Comparison of ENCODE assay signal across 8 cellular contexts in the genomic region with DNA sequence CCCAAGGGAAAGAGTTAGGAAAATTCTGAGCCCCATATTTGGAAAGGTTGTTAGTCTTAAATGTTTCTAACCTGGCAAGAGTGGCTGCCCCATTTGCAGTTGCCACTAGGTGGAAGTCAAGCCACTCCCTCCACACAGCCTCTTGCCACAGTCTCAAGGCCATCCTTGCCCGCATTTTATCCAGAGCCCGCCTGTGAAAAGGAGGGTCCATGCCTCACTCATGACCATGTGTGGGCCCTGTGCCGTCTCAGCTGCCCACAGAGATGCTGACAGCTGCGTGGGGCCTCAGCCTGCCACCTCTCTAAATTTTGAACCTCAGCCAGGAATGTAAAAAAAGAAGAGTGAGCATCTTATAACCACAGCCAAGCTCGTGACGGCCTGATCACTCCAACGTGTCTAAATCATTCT.
DNase-seq lines count a peak whose midpoint lies in the region; TF ChIP-seq lines count a peak whose summit lies in the region.

No MANE protein-coding gene starts in this region.

- peak; percentile 33 for TF ChIP-seq RAD21 in SK-N-SH (IDR thresholded peaks at IDR 0.05; ENCODE audit: low read length)

- H3K9me3 Mint-ChIP-seq in activated naive CD4-positive, alpha-beta T cell treated with anti-CD3 and anti-CD28 coated beads for 36 hours: no peaks in the 10 kb centered on the region
- no peaks in the 10 kb centered on the region for H3K9me3 Mint-ChIP-seq in activated CD4-positive, alpha-beta T cell treated with anti-CD3 and anti-CD28 coated beads, Interleukin-2, amount 10 ng/mL, durations not matched to agents 24 days and 14 days

- DNase-seq in activated naive CD4-positive, alpha-beta T cell treated with anti-CD3 and anti-CD28 coated beads for 36 hours: peak; percentile 10
- DNase-seq in activated naive CD4-positive, alpha-beta T cell treated with anti-CD3 and anti-CD28 coated beads, Interleukin-2, amount 50 U/mL, for 16 hours: no peak
- DNase-seq in GM23248 (peak; percentile 73), HuH-7 (ENCODE audit: low spot score) (peak; percentile 27), SK-N-SH (peak; percentile 5), iPS DF 6.9 (ENCODE audit: low read depth, low spot score) (peak; percentile 33)
- no peak for DNase-seq in activated CD4-positive, alpha-beta T cell treated with anti-CD3 and anti-CD28 coated beads, Interleukin-2, amount 10 ng/mL, durations not matched to agents 24 days and 14 days
- DNase-seq in activated T-cell treated with anti-CD3 and anti-CD28 coated beads, Interleukin-2, amount 50 U/mL, for 1 hour: no peak

- H3K9me3 ChIP-seq in GM23248 (ENCODE audit: low read depth) (no peaks in the 10 kb centered on the region), SK-N-SH (no peaks in the 10 kb centered on the region), iPS DF 6.9 (ENCODE audit: control insufficient read depth, insufficient read depth, low read length) (no peaks in the 10 kb centered on the region)

- in situ Hi-C loops in GM23248 (cut with MboI): loop anchor here (10.0 kb wide), 1 partner anchor 91 kb away; no protein-coding TSS in a partner anchor

- no peak overlapping the region for H3K9ac ChIP-seq in GM23248
- H3K9ac ChIP-seq in SK-N-SH: no peak overlapping the region

- TF ChIP-seq EP300 in SK-N-SH (IDR thresholded peaks at IDR 0.05; ENCODE audit: borderline replicate concordance in 1 of 2, low read depth in 1 of 2, low read length in 1 of 2): no peak

- no peaks in the 10 kb centered on the region for H3K36me3 Mint-ChIP-seq in activated naive CD4-positive, alpha-beta T cell treated with anti-CD3 and anti-CD28 coated beads for 36 hours (ENCODE audit: low read depth)
- no peaks in the 10 kb centered on the region for H3K36me3 Mint-ChIP-seq in activated CD4-positive, alpha-beta T cell treated with anti-CD3 and anti-CD28 coated beads, Interleukin-2, amount 10 ng/mL, durations not matched to agents 24 days and 14 days (ENCODE audit: low read depth)

- no peaks in the 10 kb centered on the region for H3F3A ChIP-seq in GM23248 (ENCODE audit: insufficient read depth)
- no peaks in the 10 kb centered on the region for H3F3A ChIP-seq in SK-N-SH (replicated peaks; ENCODE audit: insufficient read depth)

- H3K27me3 ChIP-seq in GM23248 (replicated peaks; ENCODE audit: insufficient read depth) (no peaks in the 10 kb centered on the region), SK-N-SH (ENCODE audit: insufficient read depth) (no peaks in the 10 kb centered on the region), iPS DF 6.9 (ENCODE audit: control insufficient read depth, insufficient read depth, low read length) (no peaks in the 10 kb centered on the region)

- H3K4me2 ChIP-seq in GM23248 (ENCODE audit: unreplicated experiment) (no peak overlapping the region), SK-N-SH (no peak overlapping the region)

- H3K9me2 ChIP-seq in GM23248 (ENCODE audit: insufficient read depth): no peaks in the 10 kb centered on the region
- H3K9me2 ChIP-seq in SK-N-SH: no peaks in the 10 kb centered on the region

- H3K4me3 ChIP-seq in GM23248: no peak overlapping the region
- H3K4me3 ChIP-seq in SK-N-SH (ENCODE audit: low read depth in 2 of 2, low read length in 1 of 2): no peak overlapping the region; a peak in 1 of 4 replicates
- no peak overlapping the region for H3K4me3 ChIP-seq in iPS DF 6.9 (ENCODE audit: low read length)

- WGBS in GM23248 (ENCODE audit: low coverage in 1 of 2, low lambda C conversion rate in 2 of 2, missing lambda C conversion rate in 2 of 2), 2 experiments: 35 to 41% methylated on average over 7 of the region's 7 CpGs
- 0% methylated on average over 6 of the region's 7 CpGs for WGBS in SK-N-SH (ENCODE audit: low lambda C conversion rate)
- no CpG with 5 or more reads among the region's 7 CpGs for WGBS in iPS DF 6.9 (ENCODE audit: insufficient coverage, insufficient read length)

- no peak overlapping the region for H3K4me3 Mint-ChIP-seq in activated naive CD4-positive, alpha-beta T cell treated with anti-CD3 and anti-CD28 coated beads for 36 hours
- no peak overlapping the region for H3K4me3 Mint-ChIP-seq in activated CD4-positive, alpha-beta T cell treated with anti-CD3 and anti-CD28 coated beads, Interleukin-2, amount 10 ng/mL, durations not matched to agents 24 days and 14 days

- H3K4me1 ChIP-seq in GM23248 (ENCODE audit: insufficient read depth) (no peaks in the 10 kb centered on the region), SK-N-SH (ENCODE audit: control insufficient read depth in 1 of 2, insufficient read depth in 2 of 2, low read depth in 1 of 2, low read length in 1 of 2) (no peaks in the 10 kb centered on the region), iPS DF 6.9 (ENCODE audit: control insufficient read depth, insufficient read depth, low read length) (no peaks in the 10 kb centered on the region)

- H3K79me2 ChIP-seq in GM23248 (ENCODE audit: insufficient read depth) (no peaks in the 10 kb centered on the region), SK-N-SH (ENCODE audit: insufficient read depth) (no peaks in the 10 kb centered on the region)

- H2AFZ ChIP-seq in GM23248: no peak overlapping the region
- no peak overlapping the region for H2AFZ ChIP-seq in SK-N-SH (ENCODE audit: low read depth)

- H3K27me3 Mint-ChIP-seq in activated naive CD4-positive, alpha-beta T cell treated with anti-CD3 and anti-CD28 coated beads for 36 hours (ENCODE audit: low read depth): no peaks in the 10 kb centered on the region
- peaks cover 2% of the 10 kb centered on the region for H3K27me3 Mint-ChIP-seq in activated CD4-positive, alpha-beta T cell treated with anti-CD3 and anti-CD28 coated beads, Interleukin-2, amount 10 ng/mL, durations not matched to agents 24 days and 14 days

- POLR2A ChIA-PET in SK-N-SH (lab: Yijun Ruan, JAX): no interaction called here

- no peaks in the 10 kb centered on the region for H3K36me3 ChIP-seq in GM23248 (ENCODE audit: low read depth)
- no peaks in the 10 kb centered on the region for H3K36me3 ChIP-seq in SK-N-SH (replicated peaks in 1 of 2; ENCODE audit: control insufficient read depth in 1 of 2, insufficient read depth in 2 of 2, low read length in 1 of 2)
- no peaks in the 10 kb centered on the region for H3K36me3 ChIP-seq in iPS DF 6.9 (ENCODE audit: control insufficient read depth, insufficient read depth, low read length)

- H3K4me1 Mint-ChIP-seq in activated naive CD4-positive, alpha-beta T cell treated with anti-CD3 and anti-CD28 coated beads for 36 hours (ENCODE audit: low read depth): no peaks in the 10 kb centered on the region
- H3K4me1 Mint-ChIP-seq in activated CD4-positive, alpha-beta T cell treated with anti-CD3 and anti-CD28 coated beads, Interleukin-2, amount 10 ng/mL, durations not matched to agents 24 days and 14 days: no peaks in the 10 kb centered on the region

- no peak overlapping the region for H3K27ac Mint-ChIP-seq in activated naive CD4-positive, alpha-beta T cell treated with anti-CD3 and anti-CD28 coated beads for 36 hours
- no peak overlapping the region for H3K27ac Mint-ChIP-seq in activated CD4-positive, alpha-beta T cell treated with anti-CD3 and anti-CD28 coated beads, Interleukin-2, amount 10 ng/mL, durations not matched to agents 24 days and 14 days

- H4K20me1 ChIP-seq in GM23248 (ENCODE audit: insufficient read depth) (no peaks in the 10 kb centered on the region), SK-N-SH (ENCODE audit: insufficient read depth) (no peaks in the 10 kb centered on the region)

- H3K27ac ChIP-seq in GM23248: no peak overlapping the region
- H3K27ac ChIP-seq in SK-N-SH (ENCODE audit: low read depth in 2 of 2, low read length in 1 of 2): no peak overlapping the region
- H3K27ac ChIP-seq in iPS DF 6.9 (ENCODE audit: low read length): no peak overlapping the region

- intact Hi-C loops in activated naive CD4-positive, alpha-beta T cell treated with anti-CD3 and anti-CD28 coated beads for 36 hours (cut with micrococcal nuclease): loop anchor here (5.0 kb wide), 1 partner anchor 89 kb away; no protein-coding TSS in a partner anchor
- intact Hi-C loops in activated CD4-positive, alpha-beta T cell treated with anti-CD3 and anti-CD28 coated beads, Interleukin-2, amount 10 ng/mL, durations not matched to agents 24 days and 14 days (cut with micrococcal nuclease): no loop called here

- peak; percentile 43 for TF ChIP-seq CTCF in SK-N-SH (IDR thresholded peaks at IDR 0.05)

- CTCF ChIA-PET in activated naive CD4-positive, alpha-beta T cell treated with anti-CD3 and anti-CD28 coated beads for 36 hours (lab: Charles Lee): no interaction called here
- CTCF ChIA-PET in SK-N-SH (lab: Yijun Ruan, JAX): interaction anchor here (0.7 to 2.7 kb wide), 2 partner anchors 86 to 88 kb away, joined by 3 to 9 read pairs; no protein-coding TSS in a partner anchor

TF ChIP-seq in SK-N-SH, 30 proteins besides CTCF, POLR2A, EP300 and RAD21:
- TF ChIP-seq YY1 (IDR thresholded peaks at IDR 0.05; ENCODE audit: low read depth): no peak
- peak; percentile 20; the same call in 1 of the 2 replicates for TF ChIP-seq SMC3 (IDR thresholded peaks at IDR 0.05; ENCODE audit: low read depth, low read length)
- TF ChIP-seq NFIC (IDR thresholded peaks at IDR 0.05; ENCODE audit: borderline replicate concordance): no peak

Comparison
In these comparisons a context has a peak if more than half of its experiments do, and no peak if none do; other contexts are left out.
1. DNase-seq: peak in activated naive CD4-positive, alpha-beta T cell treated with anti-CD3 and anti-CD28 coated beads for 36 hours (single experiment), GM23248 (single experiment), HuH-7 (single experiment), SK-N-SH (single experiment) and iPS DF 6.9 (single experiment); none in activated naive CD4-positive, alpha-beta T cell treated with anti-CD3 and anti-CD28 coated beads, Interleukin-2, amount 50 U/mL, for 16 hours (single experiment), activated CD4-positive, alpha-beta T cell treated with anti-CD3 and anti-CD28 coated beads, Interleukin-2, amount 10 ng/mL, durations not matched to agents 24 days and 14 days (single experiment) and activated T-cell treated with anti-CD3 and anti-CD28 coated beads, Interleukin-2, amount 50 U/mL, for 1 hour (single experiment).